8 cellular contexts compared by ENCODE assay signal in the genomic region with DNA sequence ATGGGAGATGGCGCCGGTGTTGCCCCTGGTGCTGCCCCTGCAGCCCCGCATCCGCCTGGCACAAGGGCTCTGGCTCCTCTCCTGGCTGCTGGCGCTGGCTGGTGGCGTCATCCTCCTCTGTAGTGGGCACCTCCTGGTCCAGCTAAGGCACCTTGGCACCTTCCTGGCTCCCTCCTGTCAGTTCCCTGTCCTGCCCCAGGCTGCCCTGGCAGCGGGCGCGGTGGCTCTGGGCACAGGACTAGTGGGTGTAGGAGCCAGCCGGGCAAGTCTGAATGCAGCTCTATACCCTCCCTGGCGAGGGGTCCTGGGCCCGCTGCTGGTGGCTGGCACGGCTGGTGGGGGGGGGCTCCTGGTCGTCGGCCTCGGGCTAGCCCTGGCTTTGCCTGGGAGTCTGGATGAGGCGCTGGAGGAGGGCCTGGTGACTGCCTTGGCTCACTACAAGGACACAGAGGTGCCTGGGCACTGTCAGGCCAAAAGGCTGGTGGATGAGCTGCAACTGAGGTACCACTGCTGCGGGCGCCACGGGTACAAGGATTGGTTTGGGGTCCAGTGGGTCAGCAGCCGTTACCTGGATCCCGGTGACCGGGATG. TPM values are rescaled to one million over a fixed set of nuclear protein-coding genes. Genes with fewer than 3 reads are reported as not detected.
DNase-seq lines count a peak whose midpoint lies in the region; ATAC-seq and TF ChIP-seq lines count a peak whose summit lies in the region.

No MANE protein-coding gene starts in this region.

- H3K56ac ChIP-seq in H9 (ENCODE audit: insufficient read length, low read depth, low read length): no peak overlapping the region

- H2AFZ ChIP-seq in H9 (ENCODE audit: low read length): no peak overlapping the region

- H2BK5ac ChIP-seq in H9 (ENCODE audit: insufficient read length, low read length): no peak overlapping the region

- CTCF ChIA-PET in WTC11 (lab: Charles Lee): interaction anchor here (0.7 to 3.0 kb wide), 4 partner anchors 8 to 58 kb away, joined by 5 to 51 read pairs (median 24); partner anchors contain the start of genes B3GAT3, LBHD1, MTA2 and TUT1

- H3K36me3 Mint-ChIP-seq in H9 (ENCODE audit: insufficient read depth in 1 of 3, low read depth in 3 of 3) (peaks cover 0 to 15% (median 13%) of the 10 kb centered on the region in 3 experiments; a peak in 6 of 7 replicates), WTC11 (no peaks in the 10 kb centered on the region)

- H2BK20ac ChIP-seq in H9 (ENCODE audit: low read depth, low read length, poor library complexity, severe bottlenecking): no peak overlapping the region

- POLR2A ChIA-PET in WTC11 (lab: Charles Lee): interaction anchor here (1.4 to 3.7 kb wide), 2 partner anchors 8 to 22 kb away, joined by 8 to 21 read pairs; partner anchors contain the start of genes B3GAT3 and TUT1

- intact Hi-C loops in right cardiac atrium (cut with DNase I): loop anchor here in 1 of 4 donors (5.0 kb wide), 1 partner anchor 79 kb away; no protein-coding TSS in a partner anchor

- H2AK5ac ChIP-seq in H9 (ENCODE audit: insufficient read length, low read length): no peak overlapping the region

- no peak overlapping the region for H4K8ac ChIP-seq in H9 (replicated peaks; ENCODE audit: insufficient read length, low read depth, low read length)

- H3K4me3 Mint-ChIP-seq in H9: peak overlapping the region in 1 of 2 experiments; percentile 68; a peak in 3 of 5 replicates
- H3K4me3 Mint-ChIP-seq in WTC11: peak overlapping the region; percentile 27; the same call in 1 of the 2 replicates

- no peak overlapping the region for H3K23ac ChIP-seq in H9 (ENCODE audit: insufficient read length, low read depth, low read length)

- H3K27me3 Mint-ChIP-seq in H9 (ENCODE audit: low read depth): peaks cover 4% of the 10 kb centered on the region
- H3K27me3 Mint-ChIP-seq in WTC11 (ENCODE audit: low read depth): peaks cover 9% of the 10 kb centered on the region; the same call in 1 of the 2 replicates

- H3K4me1 ChIP-seq in H9 (ENCODE audit: insufficient read depth, low read length) (no peaks in the 10 kb centered on the region), right cardiac atrium (ENCODE audit: control insufficient read depth, insufficient read depth, low read length) (no peaks in the 10 kb centered on the region), skeletal muscle tissue (ENCODE audit: control insufficient read depth in 3 of 3, insufficient read depth in 3 of 3, low read length in 3 of 3) (peaks cover 15 to 27% (median 21%) of the 10 kb centered on the region in 3 donors), foreskin keratinocyte (peaks cover 7% of the 10 kb centered on the region)

- H3K4me1 Mint-ChIP-seq in H9 (peaks cover 17 to 29% of the 10 kb centered on the region in 2 experiments), WTC11 (peaks cover 24% of the 10 kb centered on the region)

- no peak overlapping the region for H3K9ac ChIP-seq in H9 (ENCODE audit: extremely low read depth, insufficient read length, low read length)
- H3K9ac ChIP-seq in skeletal muscle tissue (ENCODE audit: low read depth in 1 of 3, low read length in 3 of 3): peak overlapping the region in 2 of 3 donors; percentile 50 to 64

- H3K4ac ChIP-seq in H9 (ENCODE audit: low read depth, low read length): no peak overlapping the region

- H3K36me3 ChIP-seq in skeletal muscle tissue (ENCODE audit: control insufficient read depth in 3 of 3, insufficient read depth in 3 of 3, low read length in 3 of 3): peaks cover 17 to 36% (median 19%) of the 10 kb centered on the region in 3 donors

- H3K27ac ChIP-seq in H9 (ENCODE audit: insufficient read length, low read depth, low read length) (no peak overlapping the region), right cardiac atrium (ENCODE audit: low read length) (peak overlapping the region; percentile 6), skeletal muscle tissue (ENCODE audit: low read depth, low read length) (peak overlapping the region; percentile 83), foreskin keratinocyte (no peak overlapping the region)

- DNase-seq in H9: no peak
- no peak for DNase-seq in WTC11 (ENCODE audit: low spot score)
- DNase-seq in right cardiac atrium: peak in 1 of 3 donors; percentile 76
- DNase-seq in foreskin keratinocyte: no peak
- DNase-seq in mucosa of gallbladder (ENCODE audit: low spot score): no peak
- DNase-seq in SIG-M5 treated with dmso at 0.1 percent for 504 hours (lab: John Stamatoyannopoulos, UW; ENCODE audit: unreplicated experiment): no peak
- no peak for DNase-seq in NCI-H1092 treated with DMSO at 0.1 percent for 48 hours (lab: John Stamatoyannopoulos, UW)

- ATAC-seq in WTC11: no peak
- peak; percentile 5 to 6 for ATAC-seq in right cardiac atrium
- no peak for ATAC-seq in foreskin keratinocyte

- no peaks in the 10 kb centered on the region for H3K79me1 ChIP-seq in H9 (ENCODE audit: insufficient read depth, low read depth, low read length, poor library complexity, severe bottlenecking)

- no peaks in the 10 kb centered on the region for H3K27me3 ChIP-seq in H9 (ENCODE audit: insufficient read depth, low read length)
- H3K27me3 ChIP-seq in right cardiac atrium (ENCODE audit: control insufficient read depth, insufficient read depth): no peaks in the 10 kb centered on the region
- no peaks in the 10 kb centered on the region for H3K27me3 ChIP-seq in skeletal muscle tissue (ENCODE audit: control insufficient read depth in 3 of 3, insufficient read depth in 3 of 3, low read length in 3 of 3)
- H3K27me3 ChIP-seq in foreskin keratinocyte: no peaks in the 10 kb centered on the region

- H3K9me3 Mint-ChIP-seq in H9 (no peaks in the 10 kb centered on the region), WTC11 (no peaks in the 10 kb centered on the region)

- H4K20me1 ChIP-seq in H9 (ENCODE audit: control insufficient read depth, insufficient read depth, insufficient read length): no peaks in the 10 kb centered on the region

- no peak overlapping the region for H3K4me3 ChIP-seq in right cardiac atrium (ENCODE audit: low read length)
- peak overlapping the region; percentile 23 to 83 (median 62) for H3K4me3 ChIP-seq in skeletal muscle tissue (ENCODE audit: low read length in 3 of 3)

- H2BK15ac ChIP-seq in H9 (ENCODE audit: low read depth, low read length): no peak overlapping the region

- no peak overlapping the region for H3K4me2 ChIP-seq in H9 (ENCODE audit: insufficient read depth, insufficient read length, low read length)

- no peak overlapping the region for H3T11ph ChIP-seq in H9 (ENCODE audit: low read length)

- H3K27ac Mint-ChIP-seq in H9 (peak overlapping the region in 2 of 3 experiments; percentile 11 to 87; a peak in 1 of 7 replicates), WTC11 (no peak overlapping the region)

- H4K5ac ChIP-seq in H9 (ENCODE audit: insufficient read length, low read depth, low read length): no peak overlapping the region

- no peak overlapping the region for H2BK12ac ChIP-seq in H9 (ENCODE audit: insufficient read length, low read depth, low read length)

- no peaks in the 10 kb centered on the region for H3K79me2 ChIP-seq in H9 (ENCODE audit: insufficient read depth, low read length)

- no peak overlapping the region for H3K14ac ChIP-seq in H9 (ENCODE audit: insufficient read depth, low read length)

- no peak overlapping the region for H4K91ac ChIP-seq in H9 (ENCODE audit: insufficient read length, low read depth, low read length)

- H3K23me2 ChIP-seq in H9 (ENCODE audit: insufficient read length, low read depth, low read length, poor library complexity, severe bottlenecking): peaks cover 13% of the 10 kb centered on the region

- H3K18ac ChIP-seq in H9 (ENCODE audit: insufficient read length, low read depth, low read length): no peak overlapping the region

- H2BK120ac ChIP-seq in H9 (ENCODE audit: low read depth, low read length, poor library complexity, severe bottlenecking): no peak overlapping the region

- TF ChIP-seq CTCF in H9 (conservative IDR thresholded peaks at IDR 0.05) (no peak), WTC11 (IDR thresholded peaks at IDR 0.05) (no peak), foreskin keratinocyte (conservative IDR thresholded peaks at IDR 0.05) (no peak)

- no CpG with 5 or more reads among the region's 23 CpGs for WGBS in H9 (ENCODE audit: extremely low coverage, insufficient read length, low lambda C conversion rate)
- 61% methylated on average over 23 of the region's 23 CpGs for WGBS in right cardiac atrium

- H3K9me3 ChIP-seq in H9 (ENCODE audit: control insufficient read depth, low read depth, low read length) (no peaks in the 10 kb centered on the region), right cardiac atrium (ENCODE audit: control insufficient read depth, low read length) (no peaks in the 10 kb centered on the region), skeletal muscle tissue (ENCODE audit: control insufficient read depth in 3 of 3, low read length in 3 of 3) (no peaks in the 10 kb centered on the region)

RNA-seq across cellular contexts. Expression of gene ROM1, which starts 0.3 kb away (rescaled TPM):
- total RNA-seq in H9 (2021) (0.79 and 1.0 TPM in 2 replicates), WTC11 (2021) (0.78 to 1.6 TPM (median 0.94 TPM) in 3 replicates), right cardiac atrium (1 to 10 TPM; 6.1 to 7.9 (median 6.6) TPM), skeletal muscle tissue (1.6 TPM), foreskin keratinocyte (1.0 and 1.2 TPM in 2 replicates), mucosa of gallbladder (9.9 TPM)
- polyA plus RNA-seq in right cardiac atrium (7.9 TPM), foreskin keratinocyte (1.5 and 1.8 TPM in 2 replicates)

RNA-seq across cellular contexts. Expression of gene EML3, which starts 0.8 kb away (rescaled TPM):
- total RNA-seq in H9 (2021) (35.3 and 40.6 TPM in 2 replicates), WTC11 (2021) (45.5 to 54.7 TPM (median 51.1 TPM) in 3 replicates), right cardiac atrium (10 to 100 TPM; 23.5 to 33.3 (median 26.7) TPM), skeletal muscle tissue (7.3 TPM), foreskin keratinocyte (21.5 and 21.6 TPM in 2 replicates), mucosa of gallbladder (66.1 TPM)
- polyA plus RNA-seq in right cardiac atrium (23.9 TPM), foreskin keratinocyte (19.7 and 22.9 TPM in 2 replicates)

RNA-seq across cellular contexts. Expression of gene B3GAT3, which starts 8.4 kb away (rescaled TPM):
- total RNA-seq in H9 (2021) (30.6 and 30.8 TPM in 2 replicates), WTC11 (2021) (41.2 to 43.9 TPM (median 43.3 TPM) in 3 replicates), right cardiac atrium (10 to 100 TPM; 10.7 to 23.1 (median 16.7) TPM), skeletal muscle tissue (8.4 TPM), foreskin keratinocyte (27.4 and 35.3 TPM in 2 replicates), mucosa of gallbladder (60.7 TPM)
- polyA plus RNA-seq in right cardiac atrium (18.7 TPM), foreskin keratinocyte (39.9 and 50.0 TPM in 2 replicates)

RNA-seq across cellular contexts. Expression of gene MTA2, which starts 11.7 kb away (rescaled TPM):
- 143 and 149 TPM in 2 replicates for total RNA-seq in H9 (2021)
- total RNA-seq in WTC11 (2021): 101 to 115 TPM (median 103 TPM) in 3 replicates
- 10 to 100 TPM; 34.8 to 47.6 (median 38.3) TPM for total RNA-seq in right cardiac atrium
- 24.1 TPM for polyA plus RNA-seq in right cardiac atrium
- 63.7 TPM for total RNA-seq in skeletal muscle tissue
- 172 and 183 TPM in 2 replicates for total RNA-seq in foreskin keratinocyte
- polyA plus RNA-seq in foreskin keratinocyte: 93.6 and 107 TPM in 2 replicates
- 87.6 TPM for total RNA-seq in mucosa of gallbladder

RNA-seq across cellular contexts. Expression of gene TUT1, which starts 22.0 kb away (rescaled TPM):
- total RNA-seq in H9 (2021) (20.7 and 24.9 TPM in 2 replicates), WTC11 (2021) (35.3 to 40.0 TPM (median 37.3 TPM) in 3 replicates), right cardiac atrium (10 to 100 TPM in 3 of 4 donors, 1 to 10 TPM in 1; 8.0 to 15.3 (median 11.5) TPM), skeletal muscle tissue (4.2 TPM), foreskin keratinocyte (12.1 and 13.1 TPM in 2 replicates), mucosa of gallbladder (26.2 TPM)
- polyA plus RNA-seq in right cardiac atrium (10.7 TPM), foreskin keratinocyte (12.7 and 13.6 TPM in 2 replicates)

Comparison
In these comparisons a context has a peak if more than half of its experiments do, and no peak if none do; other contexts are left out.
1. H3K27ac ChIP-seq: peak in right cardiac atrium (single experiment) and skeletal muscle tissue (single experiment); none in H9 (single experiment) and foreskin keratinocyte (single experiment).
2. ATAC-seq: peak in right cardiac atrium (2 of 2); none in WTC11 (single experiment) and foreskin keratinocyte (single experiment).